Comparison of ENCODE assay signal across 8 cellular contexts in genomic region chr12:51393676-51394545, GRCh38. TPM values are rescaled to one million over a fixed set of nuclear protein-coding genes. Genes with fewer than 3 reads are reported as not detected.
DNase-seq lines count a peak whose midpoint lies in the region; ATAC-seq and TF ChIP-seq lines count a peak whose summit lies in the region.

No MANE protein-coding gene starts in this region.

- no peaks in the 10 kb centered on the region for H3K9me3 ChIP-seq in spleen
- H3K9me3 ChIP-seq in mucosa of descending colon: no peaks in the 10 kb centered on the region

- TF ChIP-seq CTCF in HFF-Myc (IDR thresholded peaks at IDR 0.05; ENCODE audit: low read depth, low read length, missing control alignments): no peak
- no peak for TF ChIP-seq CTCF in spleen (IDR thresholded peaks at IDR 0.05 in 8 of 11, conservative IDR thresholded peaks at IDR 0.05 in 3 of 11)
- no peak for TF ChIP-seq CTCF in mucosa of descending colon (IDR thresholded peaks at IDR 0.05)

- CTCF ChIA-PET in activated CD4-positive, alpha-beta T cell treated with anti-CD3 and anti-CD28 coated beads for 36 hours (lab: Charles Lee): interaction anchor here (0.8 to 1.9 kb wide), 6 partner anchors 10 to 427 kb away, joined by 3 to 6 read pairs (median 4); no protein-coding TSS in a partner anchor

- intact Hi-C loops in activated CD4-positive, alpha-beta T cell treated with anti-CD3 and anti-CD28 coated beads for 36 hours (cut with DNase I, micrococcal nuclease): loop anchor here in 1 of 2 experiments (10.0 kb wide), 2 partner anchors 431 to 581 kb away; no protein-coding TSS in a partner anchor
- intact Hi-C loops in spleen (cut with DNase I; ENCODE audit: low total_unique reads) (no loop called here), mucosa of descending colon (cut with DNase I, micrococcal nuclease) (no loop called here)

- 65 to 71% (median 65%) methylated on average over 14 of the region's 14 CpGs for WGBS in spleen, 5 donors

- DNase-seq in HFF-Myc (ENCODE audit: extremely low read depth, low read depth) (peak; percentile 72), spleen (no peak), mucosa of descending colon (no peak), DMS114 treated with DMSO at 0.1 percent for 48 hours (lab: John Stamatoyannopoulos, UW; ENCODE audit: unreplicated experiment) (no peak), NCI-H1417 (lab: John Stamatoyannopoulos, UW) (no peak), KBM-7 (no peak)
- DNase-seq in activated CD4-positive, alpha-beta T cell treated with anti-CD3 and anti-CD28 coated beads for 36 hours: peak; percentile 69
- DNase-seq in effector memory CD8-positive, alpha-beta T cell: peak; percentile 33 to 41 (median 35)

- peak overlapping the region; percentile 64 for H3K4me3 Mint-ChIP-seq in activated CD4-positive, alpha-beta T cell treated with anti-CD3 and anti-CD28 coated beads for 36 hours
- peak overlapping the region; percentile 95 to 100 for H3K4me3 Mint-ChIP-seq in effector memory CD8-positive, alpha-beta T cell

- no peaks in the 10 kb centered on the region for H3K27me3 Mint-ChIP-seq in activated CD4-positive, alpha-beta T cell treated with anti-CD3 and anti-CD28 coated beads for 36 hours
- no peaks in the 10 kb centered on the region for H3K27me3 Mint-ChIP-seq in effector memory CD8-positive, alpha-beta T cell

- H3K9me3 Mint-ChIP-seq in activated CD4-positive, alpha-beta T cell treated with anti-CD3 and anti-CD28 coated beads for 36 hours (ENCODE audit: low read depth): no peaks in the 10 kb centered on the region
- no peaks in the 10 kb centered on the region for H3K9me3 Mint-ChIP-seq in effector memory CD8-positive, alpha-beta T cell

- H3K27ac Mint-ChIP-seq in activated CD4-positive, alpha-beta T cell treated with anti-CD3 and anti-CD28 coated beads for 36 hours: peak overlapping the region; percentile 79
- peak overlapping the region; percentile 93 to 97 for H3K27ac Mint-ChIP-seq in effector memory CD8-positive, alpha-beta T cell

- peaks cover 62% of the 10 kb centered on the region for H3K4me1 Mint-ChIP-seq in activated CD4-positive, alpha-beta T cell treated with anti-CD3 and anti-CD28 coated beads for 36 hours
- H3K4me1 Mint-ChIP-seq in effector memory CD8-positive, alpha-beta T cell (ENCODE audit: low read depth in 2 of 2): peaks cover 56% of the 10 kb centered on the region in 2 donors

- H3K36me3 ChIP-seq in spleen: no peaks in the 10 kb centered on the region
- no peaks in the 10 kb centered on the region for H3K36me3 ChIP-seq in mucosa of descending colon (ENCODE audit: low read depth)

- no peak overlapping the region for H3K4me3 ChIP-seq in HFF-Myc (replicated peaks; ENCODE audit: low read depth, low read length)
- H3K4me3 ChIP-seq in spleen: peak overlapping the region in 1 of 8 donors; percentile 32
- no peak overlapping the region for H3K4me3 ChIP-seq in mucosa of descending colon

- peak; percentile 60 for ATAC-seq in activated CD4-positive, alpha-beta T cell treated with anti-CD3 and anti-CD28 coated beads for 36 hours
- peak; percentile 63 for ATAC-seq in effector memory CD8-positive, alpha-beta T cell (replicated peaks)
- no peak for ATAC-seq in mucosa of descending colon

- peaks cover 19 to 94% (median 81%) of the 10 kb centered on the region in 6 donors for H3K4me1 ChIP-seq in spleen
- peaks cover 21% of the 10 kb centered on the region for H3K4me1 ChIP-seq in mucosa of descending colon (ENCODE audit: low read depth)

- H3K27me3 ChIP-seq in spleen (replicated peaks in 1 of 7): peaks cover 0 to 14% (median 0%) of the 10 kb centered on the region in 7 donors

- no peak for TF ChIP-seq POLR2A in spleen (IDR thresholded peaks at IDR 0.05)

- POLR2A ChIA-PET in activated CD4-positive, alpha-beta T cell treated with anti-CD3 and anti-CD28 coated beads for 36 hours (lab: Charles Lee): interaction anchor here (0.5 to 1.3 kb wide), 3 partner anchors 10 to 25 kb away, joined by 3 to 6 read pairs (median 5); no protein-coding TSS in a partner anchor

- in situ Hi-C loops in KBM-7 (cut with MboI; ENCODE audit: low pct_unique_long_range_greater_than_20kb, low sequenced_read_pairs): no loop called here

- no peaks in the 10 kb centered on the region for H3K36me3 Mint-ChIP-seq in activated CD4-positive, alpha-beta T cell treated with anti-CD3 and anti-CD28 coated beads for 36 hours (ENCODE audit: low read depth)
- H3K36me3 Mint-ChIP-seq in effector memory CD8-positive, alpha-beta T cell (ENCODE audit: insufficient read depth): peaks cover 3% of the 10 kb centered on the region

- peak overlapping the region in 6 of 8 donors; percentile 11 to 89 (median 82) for H3K27ac ChIP-seq in spleen

RNA-seq across cellular contexts. Expression of gene GALNT6, which starts 2.7 kb away (rescaled TPM):
- 10 to 100 TPM; 11.7 to 12.0 TPM for total RNA-seq in activated CD4-positive, alpha-beta T cell treated with anti-CD3 and anti-CD28 coated beads for 36 hours
- 10 to 100 TPM; 15.6 to 29.4 (median 21.7) TPM for total RNA-seq in spleen
- 1 to 10 TPM; 5.8 to 8.5 (median 6.8) TPM for polyA plus RNA-seq in spleen
- 10 to 100 TPM; 10.7 to 20.6 (median 17.9) TPM for total RNA-seq in mucosa of descending colon

RNA-seq across cellular contexts. Expression of gene SLC4A8, which starts 30.7 kb away (rescaled TPM):
- 1 to 10 TPM; 1.7 to 2.0 TPM for total RNA-seq in activated CD4-positive, alpha-beta T cell treated with anti-CD3 and anti-CD28 coated beads for 36 hours
- 1 to 10 TPM; 4.3 to 9.7 (median 5.7) TPM for total RNA-seq in spleen
- 1 to 10 TPM in 2 of 3 donors, under 1 TPM in 1; 0.88 to 1.8 (median 1.4) TPM for polyA plus RNA-seq in spleen
- total RNA-seq in mucosa of descending colon: 1 to 10 TPM in 2 of 3 donors, under 1 TPM in 1; 0.84 to 1.8 (median 1.5) TPM

RNA-seq across cellular contexts. Expression of gene CELA1, which starts 47.4 kb away (rescaled TPM):
- under 1 TPM in 1 of 2 experiments, not detected in 1; 0.18 TPM for total RNA-seq in activated CD4-positive, alpha-beta T cell treated with anti-CD3 and anti-CD28 coated beads for 36 hours
- not detected for total RNA-seq in spleen
- polyA plus RNA-seq in spleen: under 1 TPM in 1 of 3 donors, not detected in 2; 0.21 TPM
- total RNA-seq in mucosa of descending colon: not detected

Comparison
In these comparisons a context has a peak if more than half of its experiments do, and no peak if none do; other contexts are left out.
1. DNase-seq: peak in HFF-Myc (single experiment), activated CD4-positive, alpha-beta T cell treated with anti-CD3 and anti-CD28 coated beads for 36 hours (single experiment) and effector memory CD8-positive, alpha-beta T cell (3 of 3); none in spleen (single experiment), mucosa of descending colon (0 of 3), DMS114 treated with DMSO at 0.1 percent for 48 hours (single experiment), NCI-H1417 (0 of 3) and KBM-7 (single experiment).